Comparison of ENCODE assay signal across 31 cellular contexts in genomic region chr3:129037093-129037419, GRCh38. TPM values are rescaled to one million over a fixed set of nuclear protein-coding genes. Genes with fewer than 3 reads are reported as not detected.
"Had no signal": no experiment of that assay in that cellular context is flagged by ENCODE, and none has a peak within 500 bp of the region (broad histone marks: within the 10 kb centered on the region; RNA-seq: fewer than 3 reads in every experiment).

No MANE protein-coding gene starts in this region.

- H3K36me3 Mint-ChIP-seq: immature natural killer cell, natural killer cell, type B pancreatic cell had no signal

- H3K4me1 ChIP-seq: esophagus squamous epithelium, psoas muscle had no signal

- H3K27ac Mint-ChIP-seq: immature natural killer cell, natural killer cell, type B pancreatic cell had no signal

- H3K36me3 ChIP-seq: thyroid gland had no signal

- H3K27me3 ChIP-seq: stomach, thyroid gland had no signal

- H3K4me3 ChIP-seq: esophagus squamous epithelium, lower lobe of right lung, psoas muscle, smooth muscle cell, stomach, thyroid gland had no signal

- H3K4me1 Mint-ChIP-seq: immature natural killer cell had no signal

- H3K27ac ChIP-seq: esophagus squamous epithelium, lower lobe of right lung, psoas muscle, stomach, thyroid gland had no signal

- ATAC-seq: effector memory CD8-positive, alpha-beta T cell; left colon; left ventricle myocardium superior; lower lobe of right lung; natural killer cell; psoas muscle; right cardiac atrium had no signal

- DNase-seq: cortex of kidney; effector memory CD8-positive, alpha-beta T cell; erythroblast; esophagus squamous epithelium; foreskin melanocyte; hypothalamus; immature natural killer cell; kidney glomerular epithelial cell; left colon; left ventricle myocardium superior; lower lobe of right lung; natural killer cell; psoas muscle; right cardiac atrium; stimulated activated CD4-positive, alpha-beta T cell treated with anti-CD3 and anti-CD28 coated beads, Interleukin-12 subunit alpha, Interleukin-12 subunit beta, amount 100 ng/mL, for 4 hours; stimulated activated CD4-positive, alpha-beta T cell treated with anti-CD3 and anti-CD28 coated beads, Interleukin-1b, Interleukin-23, amount 100 ng/mL, for 48 hours; stimulated activated CD4-positive, alpha-beta T cell treated with anti-CD3 and anti-CD28 coated beads, Interleukin-4, amount 100 ng/mL, for 1 hour; stimulated activated CD8-positive, alpha-beta memory T cell treated with anti-CD3 and anti-CD28 coated beads, Interleukin-4, amount 100 ng/mL, for 48 hours; stimulated activated naive CD4-positive, alpha-beta T cell treated with Interleukin-2 at 50 U/mL for 16 hours; stomach; thyroid gland had no signal

- H3K4me2 ChIP-seq: smooth muscle cell had no signal

- H3K9me3 Mint-ChIP-seq: effector memory CD8-positive, alpha-beta T cell; immature natural killer cell; natural killer cell; type B pancreatic cell had no signal

- H3K9me3 ChIP-seq: esophagus squamous epithelium, lower lobe of right lung, psoas muscle, stomach, thyroid gland had no signal

- H3K4me3 Mint-ChIP-seq: effector memory CD8-positive, alpha-beta T cell; immature natural killer cell; natural killer cell; type B pancreatic cell had no signal

RNA-seq across cellular contexts. Expression of gene GP9, which starts 23.5 kb away (rescaled TPM):
- total RNA-seq: dermis microvascular lymphatic vessel endothelial cell, esophagus squamous epithelium, left ventricle myocardium superior, mesenteric fat pad, myocyte, osteocyte, psoas muscle, renal cortical epithelial cell, right cardiac atrium, smooth muscle cell, stomach, subcutaneous adipose tissue, thyroid gland, urinary bladder had no signal
- polyA plus RNA-seq: neural cell, right cardiac atrium, smooth muscle cell, stomach, urinary bladder had no signal

RNA-seq across cellular contexts. Expression of gene EFCC1, which starts 36.0 kb away (rescaled TPM):
- total RNA-seq: osteocyte, renal cortical epithelial cell, smooth muscle cell had no signal
- polyA plus RNA-seq: neural cell had no signal

RNA-seq across cellular contexts. Expression of gene CFAP92, which starts 43.2 kb away (rescaled TPM):
- total RNA-seq: osteocyte had no signal
- polyA plus RNA-seq: immature natural killer cell had no signal
